23 cellular contexts compared by ENCODE assay signal in the genomic region with DNA sequence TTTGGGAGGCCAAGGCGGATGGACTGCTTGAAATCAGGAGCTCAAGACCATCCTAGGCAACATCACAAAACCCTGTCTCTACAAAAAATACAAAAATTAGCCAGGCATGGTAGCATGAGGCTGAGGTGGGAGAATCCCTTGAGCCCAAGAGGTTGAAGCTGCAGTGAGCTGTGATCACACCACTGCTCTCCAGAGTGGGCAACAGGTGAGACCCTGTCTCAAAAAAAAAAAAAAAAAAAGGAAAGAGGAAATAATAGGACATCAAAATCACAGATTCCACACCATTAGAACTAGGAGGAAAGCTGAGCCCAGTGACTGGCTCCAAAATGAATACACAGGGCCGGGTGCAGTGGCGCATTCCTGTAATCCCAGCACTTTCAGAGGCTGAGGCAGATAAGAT. TPM values are rescaled to one million over a fixed set of nuclear protein-coding genes. Genes with fewer than 3 reads are reported as not detected.
DNase-seq lines count a peak whose midpoint lies in the region; ATAC-seq, FAIRE-seq and TF ChIP-seq lines count a peak whose summit lies in the region.
"Had no signal": no experiment of that assay in that cellular context is flagged by ENCODE, and none has a peak within 500 bp of the region (broad histone marks: within the 10 kb centered on the region; RNA-seq: fewer than 3 reads in every experiment).

No MANE protein-coding gene starts in this region.

- intact Hi-C loops in HepG2 (cut with micrococcal nuclease; ENCODE audit: unreplicated experiment) (no loop called here), vagina (cut with DNase I) (no loop called here)
- intact Hi-C loops in activated CD4-positive, alpha-beta memory T cell treated with anti-CD3 and anti-CD28 coated beads for 36 hours (cut with micrococcal nuclease): loop anchor here (10.0 kb wide), 1 partner anchor 51 kb away; the partner anchor contains the start of gene ZNF544

- in situ Hi-C loops in HepG2 (cut with HindIII; ENCODE audit: extremely low pct_ligation_motif_present, low pct_unique_long_range_greater_than_20kb): no loop called here

- H3K4me1 Mint-ChIP-seq in nephron: peaks cover 17% of the 10 kb centered on the region
- peaks cover 19% of the 10 kb centered on the region for H3K4me1 Mint-ChIP-seq in activated CD4-positive, alpha-beta memory T cell treated with anti-CD3 and anti-CD28 coated beads for 36 hours (ENCODE audit: low read depth)

- H3K9me3 Mint-ChIP-seq in nephron: peaks cover 71% of the 10 kb centered on the region
- H3K9me3 Mint-ChIP-seq in activated CD4-positive, alpha-beta memory T cell treated with anti-CD3 and anti-CD28 coated beads for 36 hours: peaks cover 42% of the 10 kb centered on the region

- WGBS in liver: over 99% methylated on average over 3 of the region's 3 CpGs
- WGBS in HepG2 (ENCODE audit: low lambda C conversion rate): over 99% methylated on average over 3 of the region's 3 CpGs

- no peak overlapping the region for H3K4me2 ChIP-seq in HepG2 (ENCODE audit: low read depth, low read length)
- H3K4me2 ChIP-seq: BLaER1 treated with 17β-estradiol and CSF1 and Interleukin-3, amounts not matched to agents 10 nM and 100 nM; GM23338 had no signal

- peaks cover 97% of the 10 kb centered on the region for H3K36me3 Mint-ChIP-seq in nephron (ENCODE audit: low read depth)
- H3K36me3 Mint-ChIP-seq in activated CD4-positive, alpha-beta memory T cell treated with anti-CD3 and anti-CD28 coated beads for 36 hours: peaks cover 62% of the 10 kb centered on the region

- ATAC-seq in HepG2: no peak
- ATAC-seq: CD8-positive, alpha-beta T cell; GM23338 had no signal

- H2AFZ ChIP-seq in HepG2 (ENCODE audit: low read length): no peak overlapping the region
- H2AFZ ChIP-seq: GM23338 had no signal

- H3K27ac ChIP-seq in liver (ENCODE audit: low read depth in 1 of 2, low read length in 2 of 2) (no peak overlapping the region), HepG2 (ENCODE audit: extremely low read length, insufficient read depth, low read length) (no peak overlapping the region), angular gyrus (ENCODE audit: low read depth, low read length) (peak overlapping the region; percentile 85), temporal lobe (ENCODE audit: low read depth, low read length) (peak overlapping the region; percentile 54), vagina (no peak overlapping the region)
- H3K27ac ChIP-seq: BLaER1 treated with 17β-estradiol and CSF1 and Interleukin-3, amounts not matched to agents 10 nM and 100 nM had no signal

- H3K4me3 Mint-ChIP-seq in nephron: peak overlapping the region in 2 of 3 experiments; percentile 36 to 52
- H3K4me3 Mint-ChIP-seq in activated CD4-positive, alpha-beta memory T cell treated with anti-CD3 and anti-CD28 coated beads for 36 hours: no peak overlapping the region
- H3K4me3 Mint-ChIP-seq: B cell; CD8-positive, alpha-beta T cell; GM23338 had no signal

- H3K4me1 ChIP-seq in liver (ENCODE audit: control insufficient read depth in 4 of 4, insufficient read depth in 4 of 4, low read length in 3 of 4) (peaks cover 4 to 8% (median 5%) of the 10 kb centered on the region in 4 donors), HepG2 (ENCODE audit: insufficient read depth, low read length) (peaks cover 24% of the 10 kb centered on the region), vagina (peaks cover 20% of the 10 kb centered on the region)

- DNase-seq in HepG2 (ENCODE audit: low spot score): no peak
- DNase-seq in activated CD4-positive, alpha-beta memory T cell treated with anti-CD3 and anti-CD28 coated beads for 36 hours: no peak
- no peak for DNase-seq in stimulated activated CD4-positive, alpha-beta T cell treated with anti-CD3 and anti-CD28 coated beads, Interleukin-1b, Interleukin-23, amount 100 ng/mL, for 48 hours
- DNase-seq in vagina (ENCODE audit: extremely low spot score in 2 of 2): no peak
- DNase-seq: 8988T; Calu3; CD8-positive, alpha-beta T cell; DMS 273 treated with DMSO at 0.1 percent for 48 hours; DMS53; DND-41; HCEC 1CT had no signal

- peaks cover 20% of the 10 kb centered on the region for H3K79me2 ChIP-seq in HepG2 (ENCODE audit: insufficient read depth, low read length)

- BruUV-seq in HepG2 (replicated peaks; lab: Mats Ljungman, UMichigan): no TSS peak

- H3K4me3 ChIP-seq in liver (ENCODE audit: low read depth in 1 of 3, low read length in 3 of 3) (peak overlapping the region in 2 of 3 donors; percentile 13 to 30), HepG2 (replicated peaks in 1 of 3; ENCODE audit: insufficient read depth in 1 of 3, low read depth in 2 of 3, low read length in 3 of 3) (no peak overlapping the region), vagina (no peak overlapping the region)
- H3K4me3 ChIP-seq: GM23338 had no signal

- POLR2A ChIA-PET in HepG2 (lab: Yijun Ruan, JAX): no interaction called here
- POLR2A ChIA-PET in activated CD4-positive, alpha-beta memory T cell treated with anti-CD3 and anti-CD28 coated beads for 36 hours (lab: Charles Lee): no interaction called here

- no peak for FAIRE-seq in HepG2 (lab: Jason Lieb, UNC)
- FAIRE-seq: G401.6, GM12891, H54, HTR-8/SVneo had no signal

- peaks cover 3% of the 10 kb centered on the region for H3K27me3 Mint-ChIP-seq in nephron (ENCODE audit: low read depth)
- H3K27me3 Mint-ChIP-seq in activated CD4-positive, alpha-beta memory T cell treated with anti-CD3 and anti-CD28 coated beads for 36 hours: no peaks in the 10 kb centered on the region
- H3K27me3 Mint-ChIP-seq: B cell, IgD-negative memory B cell had no signal

- TF ChIP-seq CTCF in liver (IDR thresholded peaks at IDR 0.05; ENCODE audit: low read depth, low read length, missing input control) (no peak), HepG2 (CRISPR knock-in tag; IDR thresholded peaks at IDR 0.05) (no peak), nephron (IDR thresholded peaks at IDR 0.05; ENCODE audit: unreplicated experiment in 3 of 3) (no peak), vagina (IDR thresholded peaks at IDR 0.05) (no peak)

- no peak overlapping the region for H3K27ac Mint-ChIP-seq in nephron
- no peak overlapping the region for H3K27ac Mint-ChIP-seq in activated CD4-positive, alpha-beta memory T cell treated with anti-CD3 and anti-CD28 coated beads for 36 hours
- H3K27ac Mint-ChIP-seq: B cell; CD8-positive, alpha-beta T cell; GM23338; IgD-negative memory B cell had no signal

- CTCF ChIA-PET in HepG2 (lab: Yijun Ruan, JAX; ENCODE audit: low intra/inter-chr PET ratio, low total read pairs): no interaction called here
- CTCF ChIA-PET in activated CD4-positive, alpha-beta memory T cell treated with anti-CD3 and anti-CD28 coated beads for 36 hours (lab: Charles Lee): no interaction called here

- H3K27me3 ChIP-seq in liver (ENCODE audit: control insufficient read depth in 4 of 4, insufficient read depth in 4 of 4, low read length in 3 of 4): no peaks in the 10 kb centered on the region
- no peaks in the 10 kb centered on the region; a peak in 1 of 5 replicates for H3K27me3 ChIP-seq in HepG2 (ENCODE audit: control insufficient read depth in 1 of 2, insufficient read depth in 2 of 2, low read length in 2 of 2)
- H3K27me3 ChIP-seq in vagina: no peaks in the 10 kb centered on the region
- H3K27me3 ChIP-seq: BLaER1 treated with 17β-estradiol and CSF1 and Interleukin-3, amounts not matched to agents 10 nM and 100 nM had no signal

- peaks cover 2 to 11% (median 7%) of the 10 kb centered on the region in 4 donors for H3K36me3 ChIP-seq in liver (ENCODE audit: control insufficient read depth in 4 of 4, insufficient read depth in 3 of 4, low read depth in 1 of 4, low read length in 3 of 4)
- peaks cover 0 to 12% of the 10 kb centered on the region in 2 experiments; a peak in 3 of 5 replicates for H3K36me3 ChIP-seq in HepG2 (replicated peaks in 1 of 2; ENCODE audit: control insufficient read depth in 1 of 2, insufficient read depth in 2 of 2, low read length in 2 of 2)
- H3K36me3 ChIP-seq in vagina: peaks cover 0 to 54% of the 10 kb centered on the region in 2 donors

- TF ChIP-seq RAD21 in liver (IDR thresholded peaks at IDR 0.05) (no peak), HepG2 (CRISPR knock-in tag; IDR thresholded peaks at IDR 0.05) (no peak)

- H3K9me3 ChIP-seq in liver (ENCODE audit: control insufficient read depth in 4 of 4, low read length in 3 of 4): peaks cover 19 to 35% (median 26%) of the 10 kb centered on the region in 4 donors
- H3K9me3 ChIP-seq in HepG2 (ENCODE audit: low read length): peaks cover 21% of the 10 kb centered on the region
- peaks cover 39% of the 10 kb centered on the region for H3K9me3 ChIP-seq in vagina

- TF ChIP-seq EP300 in HepG2 (IDR thresholded peaks at IDR 0.05; ENCODE audit: low read depth in 2 of 2, low read length in 2 of 2) (no peak), HepG2 (CRISPR knock-in tag; IDR thresholded peaks at IDR 0.05; ENCODE audit: borderline replicate concordance) (no peak)

- H3K9ac ChIP-seq in liver (ENCODE audit: low read depth in 1 of 2, low read length in 2 of 2) (no peak overlapping the region), HepG2 (ENCODE audit: insufficient read depth, low read depth, low read length) (no peak overlapping the region)
- H3K9ac ChIP-seq: BLaER1 treated with 17β-estradiol and CSF1 and Interleukin-3, amounts not matched to agents 10 nM and 100 nM had no signal

- TF ChIP-seq POLR2A in HepG2 (IDR thresholded peaks at IDR 0.05; ENCODE audit: insufficient read depth in 1 of 2, low read depth in 2 of 2, low read length in 2 of 2) (no peak), vagina (IDR thresholded peaks at IDR 0.05) (no peak)

- H4K20me1 ChIP-seq in HepG2 (ENCODE audit: insufficient read depth, low read length): no peaks in the 10 kb centered on the region

RNA-seq across cellular contexts. Expression of gene ZNF8, which starts 3.2 kb away (rescaled TPM):
- 1 to 10 TPM; 2.7 to 4.6 TPM for total RNA-seq in liver
- polyA plus RNA-seq in liver: under 1 TPM; 0.37 to 0.50 TPM
- 3.3 and 3.7 TPM in 2 replicates for total RNA-seq in HepG2 (2016; rRNA removed; fragmentation: Illumina TruSeq; extraction: Trizol)
- total RNA-seq in HepG2 (2016; cell fraction: cytosol; rRNA removed; fragmentation: Illumina TruSeq; extraction: Trizol; ENCODE audit: low read depth): 0.71 and 0.79 TPM in 2 replicates
- 3.4 TPM in 2 replicates for total RNA-seq in HepG2 (2016; cell fraction: insoluble cytoplasmic fraction; rRNA removed; fragmentation: Illumina TruSeq; extraction: Trizol)
- total RNA-seq in HepG2 (2016; cell fraction: membrane; rRNA removed; fragmentation: Illumina TruSeq; extraction: Trizol): 2.0 and 2.4 TPM in 2 replicates
- 3.9 and 4.3 TPM in 2 replicates for total RNA-seq in HepG2 (2016; cell fraction: nucleus; rRNA removed; fragmentation: Illumina TruSeq; extraction: Trizol)
- polyA plus RNA-seq in HepG2 (2011; rRNA removed): 3.0 and 3.1 TPM in 2 replicates
- polyA plus RNA-seq in HepG2 (2011; cell fraction: cytosol; rRNA removed): 1.5 and 1.8 TPM in 2 replicates
- 6.2 and 6.6 TPM in 2 replicates for polyA plus RNA-seq in HepG2 (2011; cell fraction: nucleus; rRNA removed)
- polyA plus RNA-seq in HepG2 (2012): 1.3 and 1.6 TPM in 2 replicates
- polyA plus RNA-seq in HepG2 (2016; cell fraction: cytosol; fragmentation: Illumina TruSeq; extraction: Trizol; ENCODE audit: low read depth): 0.17 and 0.19 TPM in 2 replicates
- polyA plus RNA-seq in HepG2 (2016; cell fraction: insoluble cytoplasmic fraction; fragmentation: Illumina TruSeq; extraction: Trizol; ENCODE audit: low read depth): 1.3 and 1.5 TPM in 2 replicates
- polyA plus RNA-seq in HepG2 (2016; cell fraction: membrane; fragmentation: Illumina TruSeq; extraction: Trizol; ENCODE audit: low read depth): 0.41 and 0.56 TPM in 2 replicates
- polyA plus RNA-seq in HepG2 (2016; cell fraction: nucleus; fragmentation: Illumina TruSeq; extraction: Trizol; ENCODE audit: insufficient read depth, low read depth): 5.9 and 6.4 TPM in 2 replicates
- 8.3 and 10.4 TPM in 2 replicates for polyA minus RNA-seq in HepG2 (2011; rRNA and poly(A)+ RNA removed; ENCODE audit: low replicate concordance)
- 4.0 and 4.8 TPM in 2 replicates for polyA minus RNA-seq in HepG2 (2011; cell fraction: cytosol; rRNA and poly(A)+ RNA removed)
- 6.6 and 6.8 TPM in 2 replicates for polyA minus RNA-seq in HepG2 (2011; cell fraction: nucleus; rRNA and poly(A)+ RNA removed)
- total RNA-seq in temporal lobe: 17.9 TPM
- 1 to 10 TPM; 3.7 to 3.9 TPM for total RNA-seq in activated CD4-positive, alpha-beta memory T cell treated with anti-CD3 and anti-CD28 coated beads for 36 hours
- total RNA-seq in vagina: 6.4 TPM

RNA-seq across cellular contexts. Expression of gene ERVK3-1, which starts 29.6 kb away (rescaled TPM):
- total RNA-seq in liver (10 to 100 TPM; 21.4 to 28.0 TPM), HepG2 (2016; rRNA removed; fragmentation: Illumina TruSeq; extraction: Trizol) (38.7 and 39.5 TPM in 2 replicates), temporal lobe (20.2 TPM), vagina (45.9 TPM)
- polyA plus RNA-seq in liver (10 to 100 TPM; 17.6 to 31.7 TPM), HepG2 (2011; rRNA removed) (28.5 and 31.5 TPM in 2 replicates)
- 10.6 and 10.8 TPM in 2 replicates for total RNA-seq in HepG2 (2016; cell fraction: cytosol; rRNA removed; fragmentation: Illumina TruSeq; extraction: Trizol; ENCODE audit: low read depth)
- total RNA-seq in HepG2 (2016; cell fraction: insoluble cytoplasmic fraction; rRNA removed; fragmentation: Illumina TruSeq; extraction: Trizol): 41.5 and 44.3 TPM in 2 replicates
- 15.6 and 18.0 TPM in 2 replicates for total RNA-seq in HepG2 (2016; cell fraction: membrane; rRNA removed; fragmentation: Illumina TruSeq; extraction: Trizol)
- total RNA-seq in HepG2 (2016; cell fraction: nucleus; rRNA removed; fragmentation: Illumina TruSeq; extraction: Trizol): 51.9 and 53.4 TPM in 2 replicates
- 15.3 and 19.4 TPM in 2 replicates for polyA plus RNA-seq in HepG2 (2011; cell fraction: cytosol; rRNA removed)
- polyA plus RNA-seq in HepG2 (2011; cell fraction: nucleus; rRNA removed): 62.5 and 78.5 TPM in 2 replicates
- 27.8 and 28.4 TPM in 2 replicates for polyA plus RNA-seq in HepG2 (2012)
- polyA plus RNA-seq in HepG2 (2016; cell fraction: cytosol; fragmentation: Illumina TruSeq; extraction: Trizol; ENCODE audit: low read depth): 7.8 and 11.0 TPM in 2 replicates
- polyA plus RNA-seq in HepG2 (2016; cell fraction: insoluble cytoplasmic fraction; fragmentation: Illumina TruSeq; extraction: Trizol; ENCODE audit: low read depth): 45.4 and 56.5 TPM in 2 replicates
- 14.2 and 16.8 TPM in 2 replicates for polyA plus RNA-seq in HepG2 (2016; cell fraction: membrane; fragmentation: Illumina TruSeq; extraction: Trizol; ENCODE audit: low read depth)
- 103 and 124 TPM in 2 replicates for polyA plus RNA-seq in HepG2 (2016; cell fraction: nucleus; fragmentation: Illumina TruSeq; extraction: Trizol; ENCODE audit: insufficient read depth, low read depth)
- 14.6 and 39.2 TPM in 2 replicates for polyA minus RNA-seq in HepG2 (2011; rRNA and poly(A)+ RNA removed; ENCODE audit: low replicate concordance)
- polyA minus RNA-seq in HepG2 (2011; cell fraction: cytosol; rRNA and poly(A)+ RNA removed): 2.7 and 5.5 TPM in 2 replicates
- polyA minus RNA-seq in HepG2 (2011; cell fraction: nucleus; rRNA and poly(A)+ RNA removed): 73.4 and 89.9 TPM in 2 replicates
- total RNA-seq in activated CD4-positive, alpha-beta memory T cell treated with anti-CD3 and anti-CD28 coated beads for 36 hours: 10 to 100 TPM; 37.1 to 42.3 TPM

RNA-seq across cellular contexts. Expression of gene ZNF544, which starts 46.9 kb away (rescaled TPM):
- 10 to 100 TPM; 14.9 to 25.2 TPM for total RNA-seq in liver
- 1 to 10 TPM; 2.5 to 7.7 TPM for polyA plus RNA-seq in liver
- total RNA-seq in HepG2 (2016; rRNA removed; fragmentation: Illumina TruSeq; extraction: Trizol): 15.6 and 17.0 TPM in 2 replicates
- 9.2 and 13.6 TPM in 2 replicates for total RNA-seq in HepG2 (2016; cell fraction: cytosol; rRNA removed; fragmentation: Illumina TruSeq; extraction: Trizol; ENCODE audit: low read depth)
- total RNA-seq in HepG2 (2016; cell fraction: insoluble cytoplasmic fraction; rRNA removed; fragmentation: Illumina TruSeq; extraction: Trizol): 17.3 and 19.7 TPM in 2 replicates
- 21.1 and 22.3 TPM in 2 replicates for total RNA-seq in HepG2 (2016; cell fraction: membrane; rRNA removed; fragmentation: Illumina TruSeq; extraction: Trizol)
- 13.5 and 14.8 TPM in 2 replicates for total RNA-seq in HepG2 (2016; cell fraction: nucleus; rRNA removed; fragmentation: Illumina TruSeq; extraction: Trizol)
- 13.1 and 14.7 TPM in 2 replicates for polyA plus RNA-seq in HepG2 (2011; rRNA removed)
- polyA plus RNA-seq in HepG2 (2011; cell fraction: cytosol; rRNA removed): 13.6 and 13.7 TPM in 2 replicates
- 12.5 and 16.5 TPM in 2 replicates for polyA plus RNA-seq in HepG2 (2011; cell fraction: nucleus; rRNA removed)
- 7.2 and 8.7 TPM in 2 replicates for polyA plus RNA-seq in HepG2 (2012)
- polyA plus RNA-seq in HepG2 (2016; cell fraction: cytosol; fragmentation: Illumina TruSeq; extraction: Trizol; ENCODE audit: low read depth): 10.1 and 14.1 TPM in 2 replicates
- 15.7 and 16.9 TPM in 2 replicates for polyA plus RNA-seq in HepG2 (2016; cell fraction: insoluble cytoplasmic fraction; fragmentation: Illumina TruSeq; extraction: Trizol; ENCODE audit: low read depth)
- polyA plus RNA-seq in HepG2 (2016; cell fraction: membrane; fragmentation: Illumina TruSeq; extraction: Trizol; ENCODE audit: low read depth): 9.4 and 15.6 TPM in 2 replicates
- 11.7 and 14.4 TPM in 2 replicates for polyA plus RNA-seq in HepG2 (2016; cell fraction: nucleus; fragmentation: Illumina TruSeq; extraction: Trizol; ENCODE audit: insufficient read depth, low read depth)
- 15.6 and 69.8 TPM in 2 replicates for polyA minus RNA-seq in HepG2 (2011; rRNA and poly(A)+ RNA removed; ENCODE audit: low replicate concordance)
- 7.8 and 10.6 TPM in 2 replicates for polyA minus RNA-seq in HepG2 (2011; cell fraction: cytosol; rRNA and poly(A)+ RNA removed)
- polyA minus RNA-seq in HepG2 (2011; cell fraction: nucleus; rRNA and poly(A)+ RNA removed): 28.8 and 29.2 TPM in 2 replicates
- 41.6 TPM for total RNA-seq in temporal lobe
- total RNA-seq in activated CD4-positive, alpha-beta memory T cell treated with anti-CD3 and anti-CD28 coated beads for 36 hours: 10 to 100 TPM; 39.6 to 45.4 TPM
- 20.1 TPM for total RNA-seq in vagina

RNA-seq across cellular contexts. Expression of gene ZSCAN22, which starts 51.2 kb away (rescaled TPM):
- total RNA-seq in liver (1 to 10 TPM; 3.1 to 3.5 TPM), HepG2 (2016; rRNA removed; fragmentation: Illumina TruSeq; extraction: Trizol) (2.5 and 3.1 TPM in 2 replicates), temporal lobe (2.2 TPM), vagina (3.9 TPM)
- polyA plus RNA-seq in liver (under 1 TPM; 0.88 to 0.89 TPM), HepG2 (2011; rRNA removed) (3.5 and 3.6 TPM in 2 replicates)
- total RNA-seq in HepG2 (2016; cell fraction: cytosol; rRNA removed; fragmentation: Illumina TruSeq; extraction: Trizol; ENCODE audit: low read depth): 0.30 and 0.44 TPM in 2 replicates
- 2.2 and 3.2 TPM in 2 replicates for total RNA-seq in HepG2 (2016; cell fraction: insoluble cytoplasmic fraction; rRNA removed; fragmentation: Illumina TruSeq; extraction: Trizol)
- 1.3 TPM in 2 replicates for total RNA-seq in HepG2 (2016; cell fraction: membrane; rRNA removed; fragmentation: Illumina TruSeq; extraction: Trizol)
- total RNA-seq in HepG2 (2016; cell fraction: nucleus; rRNA removed; fragmentation: Illumina TruSeq; extraction: Trizol): 1.8 and 2.3 TPM in 2 replicates
- 2.1 and 2.5 TPM in 2 replicates for polyA plus RNA-seq in HepG2 (2011; cell fraction: cytosol; rRNA removed)
- 2.6 and 2.7 TPM in 2 replicates for polyA plus RNA-seq in HepG2 (2011; cell fraction: nucleus; rRNA removed)
- polyA plus RNA-seq in HepG2 (2012): 0.98 and 1.5 TPM in 2 replicates
- polyA plus RNA-seq in HepG2 (2016; cell fraction: cytosol; fragmentation: Illumina TruSeq; extraction: Trizol; ENCODE audit: low read depth): 0.28 and 0.33 TPM in 2 replicates
- 1.6 and 1.9 TPM in 2 replicates for polyA plus RNA-seq in HepG2 (2016; cell fraction: insoluble cytoplasmic fraction; fragmentation: Illumina TruSeq; extraction: Trizol; ENCODE audit: low read depth)
- 0.57 and 0.63 TPM in 2 replicates for polyA plus RNA-seq in HepG2 (2016; cell fraction: membrane; fragmentation: Illumina TruSeq; extraction: Trizol; ENCODE audit: low read depth)
- 2.4 and 3.1 TPM in 2 replicates for polyA plus RNA-seq in HepG2 (2016; cell fraction: nucleus; fragmentation: Illumina TruSeq; extraction: Trizol; ENCODE audit: insufficient read depth, low read depth)
- 10.3 and 17.6 TPM in 2 replicates for polyA minus RNA-seq in HepG2 (2011; rRNA and poly(A)+ RNA removed; ENCODE audit: low replicate concordance)
- 1.9 and 2.6 TPM in 2 replicates for polyA minus RNA-seq in HepG2 (2011; cell fraction: cytosol; rRNA and poly(A)+ RNA removed)
- 4.1 and 4.6 TPM in 2 replicates for polyA minus RNA-seq in HepG2 (2011; cell fraction: nucleus; rRNA and poly(A)+ RNA removed)
- 1 to 10 TPM; 3.1 to 3.3 TPM for total RNA-seq in activated CD4-positive, alpha-beta memory T cell treated with anti-CD3 and anti-CD28 coated beads for 36 hours

Comparison
In these comparisons a context has a peak if more than half of its experiments do, and no peak if none do; other contexts are left out.
1. H3K4me3 ChIP-seq: peak in liver (2 of 3); none in HepG2 (0 of 3) and vagina (0 of 2).
2. H3K27ac ChIP-seq: peak in angular gyrus (single experiment) and temporal lobe (single experiment); none in liver (0 of 2), HepG2 (single experiment) and vagina (single experiment).